8 cellular contexts compared by ENCODE assay signal in genomic region chr20:47784599-47785320, GRCh38. TPM values are rescaled to one million over a fixed set of nuclear protein-coding genes. Genes with fewer than 3 reads are reported as not detected.
A peak's percentile ranks its signal among the peaks of the same experiment; 100 is the strongest.
DNase-seq lines count a peak whose midpoint lies in the region; ATAC-seq and TF ChIP-seq lines count a peak whose summit lies in the region.

No MANE protein-coding gene starts in this region.

- no peak for DNase-seq in GM12864 (ENCODE audit: low read depth)
- DNase-seq in NT2/D1 (ENCODE audit: low read depth, low spot score): no peak
- DNase-seq in epithelial cell of proximal tubule (ENCODE audit: low read depth): no peak
- DNase-seq in HUDEP-2 (lab: John Stamatoyannopoulos, UW; ENCODE audit: unreplicated experiment in 76 of 76): no peak
- no peak for DNase-seq in NCI-H510A treated with DMSO at 0.1 percent for 48 hours (lab: John Stamatoyannopoulos, UW)
- DNase-seq in UCSD-AML1 (lab: John Stamatoyannopoulos, UW; ENCODE audit: unreplicated experiment): no peak

- H3K27me3 ChIP-seq in NT2/D1 (ENCODE audit: insufficient read depth, insufficient read length) (peaks cover 18% of the 10 kb centered on the region), muscle layer of duodenum (ENCODE audit: low read depth, low read length) (no peaks in the 10 kb centered on the region)

- TF ChIP-seq CTCF in GM12864 (IDR thresholded peaks at IDR 0.05; ENCODE audit: low read depth, low read length, missing control alignments) (no peak), epithelial cell of proximal tubule (conservative IDR thresholded peaks at IDR 0.05; ENCODE audit: low read depth, low read length) (peak; percentile 20)

- H3K36me3 ChIP-seq in NT2/D1 (ENCODE audit: insufficient read depth, insufficient read length, low read length) (peaks cover 23% of the 10 kb centered on the region), muscle layer of duodenum (ENCODE audit: control insufficient read depth in 1 of 2, insufficient read depth in 2 of 2, low read length in 2 of 2) (no peaks in the 10 kb centered on the region)

- no peaks in the 10 kb centered on the region for H3K4me1 ChIP-seq in NT2/D1 (ENCODE audit: insufficient read depth, insufficient read length)
- H3K4me1 ChIP-seq in muscle layer of duodenum (ENCODE audit: control insufficient read depth in 1 of 2, insufficient read depth in 2 of 2, low read length in 2 of 2): peaks cover 16 to 26% of the 10 kb centered on the region in 2 donors

- H3K9me3 ChIP-seq in NT2/D1 (ENCODE audit: insufficient read depth, low read length) (no peaks in the 10 kb centered on the region), muscle layer of duodenum (ENCODE audit: control insufficient read depth in 1 of 2, low read length in 2 of 2) (no peaks in the 10 kb centered on the region)

- peak overlapping the region; percentile 51 for H3K27ac ChIP-seq in muscle layer of duodenum (ENCODE audit: low read length)

- peak overlapping the region; percentile 24 for H3K4me3 ChIP-seq in GM12864 (ENCODE audit: low read depth, low read length)
- H3K4me3 ChIP-seq in NT2/D1 (ENCODE audit: insufficient read length, low read depth): peak overlapping the region; percentile 69
- peak overlapping the region; percentile 86 for H3K4me3 ChIP-seq in epithelial cell of proximal tubule (ENCODE audit: low read depth, low read length)
- H3K4me3 ChIP-seq in muscle layer of duodenum (ENCODE audit: low read depth in 1 of 2, low read length in 2 of 2): peak overlapping the region; percentile 66 to 76

- H3K9ac ChIP-seq in NT2/D1 (ENCODE audit: insufficient read length, low read depth): peak overlapping the region; percentile 77

- ATAC-seq in GM21447 (IDR thresholded peaks at IDR 0.05; ENCODE audit: unreplicated experiment): no peak

RNA-seq across cellular contexts. Expression of gene SULF2, which starts 0.5 kb away (rescaled TPM):
- total RNA-seq in epithelial cell of proximal tubule: 11.2 and 20.4 TPM in 2 replicates

Comparison
In these comparisons a context has a peak if more than half of its experiments do, and no peak if none do; other contexts are left out.
1. H3K4me3 ChIP-seq: peak in every context shown above with its lines; median percentile 86 in epithelial cell of proximal tubule; 71 in muscle layer of duodenum; 69 in NT2/D1; 24 in GM12864.